In genomic region chr5:123036391-123037103, GRCh38 we compare ENCODE assay signal across 8 cellular contexts. TPM values are rescaled to one million over a fixed set of nuclear protein-coding genes. Genes with fewer than 3 reads are reported as not detected.
DNase-seq lines count a peak whose midpoint lies in the region; ATAC-seq, FAIRE-seq and TF ChIP-seq lines count a peak whose summit lies in the region.

Gene PPIC, minus strand, starts transcription at chr5:123036725. Its CDS starts 100 bp downstream, at chr5:123036625.

- peak within 1 kb of the TSS; percentile 77 to 83 for H3K9ac ChIP-seq in kidney (ENCODE audit: low read length in 2 of 2)

- no peak for TF ChIP-seq CTCF in coronary artery (IDR thresholded peaks at IDR 0.05)
- TF ChIP-seq CTCF in kidney (IDR thresholded peaks at IDR 0.05; ENCODE audit: borderline replicate concordance, extremely low read depth, insufficient read depth) = no peak

- H3K4me3 ChIP-seq in coronary artery (peak within 1 kb of the TSS; percentile 91), kidney (ENCODE audit: low read length in 2 of 2) (peak within 1 kb of the TSS; percentile 85 to 90), skin epidermis (peak within 1 kb of the TSS; percentile 67 to 81 (median 76))

- DNase-seq in D341Med (ENCODE audit: low spot score) (peak; percentile 86), GM19239 (ENCODE audit: insufficient read length, low spot score) (peak; percentile 28), SHP77 treated with DMSO at 0.1 percent for 48 hours (lab: John Stamatoyannopoulos, UW) (peak; percentile 49), coronary artery (ENCODE audit: low spot score) (peak; percentile 94), kidney (peak; percentile 94)

- peaks cover 0 to 5% of the 10 kb centered on the region in 2 donors for H3K4me1 ChIP-seq in kidney (ENCODE audit: control insufficient read depth in 1 of 2, insufficient read depth in 1 of 2, low read depth in 1 of 2, low read length in 2 of 2)

- H3K27ac ChIP-seq in coronary artery = peak within 1 kb of the TSS; percentile 95 to 97
- H3K27ac ChIP-seq in kidney (ENCODE audit: low read depth in 2 of 2, low read length in 2 of 2) = peak within 1 kb of the TSS; percentile 93 to 94
- H3K27ac ChIP-seq in skin epidermis = peak within 1 kb of the TSS in 20 of 21 experiments; percentile 69 to 93 (median 84)

- no peaks in the 10 kb centered on the region for H3K9me3 ChIP-seq in kidney (ENCODE audit: control insufficient read depth in 1 of 2, low read length in 2 of 2)

- ATAC-seq in HG03442 (IDR thresholded peaks at IDR 0.05; ENCODE audit: unreplicated experiment) (peak; percentile 44), HG03571 (IDR thresholded peaks at IDR 0.05; ENCODE audit: unreplicated experiment) (no peak)

- H3K36me3 ChIP-seq in kidney (ENCODE audit: control insufficient read depth in 1 of 2, insufficient read depth in 2 of 2, low read length in 2 of 2) = no peaks in the 10 kb centered on the region

- FAIRE-seq in GM19239 (lab: Jason Lieb, UNC) (peak; percentile 11), kidney (lab: Jason Lieb, UNC) (no peak)

- intact Hi-C loops in kidney (cut with DNase I) = no loop called here

RNA-seq across cellular contexts. Expression of gene PPIC, which starts in this region (rescaled TPM):
- total RNA-seq in kidney = 46.1 TPM
- 49.5 TPM for polyA plus RNA-seq in kidney (ENCODE audit: insufficient read depth, low read depth, low replicate concordance)

Comparison
In these comparisons a context has a peak if more than half of its experiments do, and no peak if none do; other contexts are left out.
1. DNase-seq: peak in every context shown above with its lines; median percentile 94 in coronary artery; 94 in kidney; 86 in D341Med; 49 in SHP77 treated with DMSO at 0.1 percent for 48 hours; 28 in GM19239.